8 cellular contexts compared by ENCODE assay signal in the genomic region with DNA sequence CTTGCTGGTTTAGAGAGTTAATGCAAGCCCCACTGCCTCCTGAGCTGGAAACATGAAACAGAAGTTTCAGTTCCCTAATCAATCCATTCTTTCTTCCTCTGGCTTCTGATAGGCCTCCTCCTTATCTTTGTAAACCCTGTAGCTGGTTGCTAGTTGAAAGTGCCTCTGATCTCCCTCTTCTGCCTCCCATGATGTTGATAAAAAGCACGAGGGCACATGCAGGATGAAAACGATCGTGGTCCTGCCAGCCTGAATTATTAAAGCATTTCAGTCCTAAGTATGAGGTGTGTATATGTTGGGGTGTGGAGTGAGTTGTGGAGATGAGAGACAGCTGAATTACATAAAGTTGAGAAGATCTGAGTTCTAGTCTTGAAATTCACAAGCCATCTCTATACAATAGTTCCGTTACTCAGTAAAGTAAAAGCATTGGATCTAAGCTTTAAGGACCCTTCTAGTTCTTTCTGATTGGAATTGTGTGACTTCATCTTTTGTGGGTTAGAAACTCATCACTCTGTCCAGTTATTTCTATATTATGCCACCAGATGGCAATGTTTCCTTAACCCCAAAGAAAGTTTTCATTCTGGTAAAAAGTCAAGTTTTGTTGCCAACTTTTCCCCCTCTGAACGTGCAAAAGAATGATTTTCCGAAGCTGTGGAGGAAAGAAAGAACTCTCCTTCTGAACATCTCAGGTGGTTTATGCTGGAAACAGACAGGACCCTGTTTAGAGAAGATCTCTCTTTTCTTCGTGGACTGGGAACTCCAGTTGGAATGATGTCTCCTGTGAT. TPM values are rescaled to one million over a fixed set of nuclear protein-coding genes. Genes with fewer than 3 reads are reported as not detected.
DNase-seq lines count a peak whose midpoint lies in the region; ATAC-seq, FAIRE-seq and TF ChIP-seq lines count a peak whose summit lies in the region.

No MANE protein-coding gene starts in this region.

- intact Hi-C loops in OCI-LY7 (cut with micrococcal nuclease; ENCODE audit: unreplicated experiment), result loop anchor here (1.0 to 10.0 kb wide), 4 partner anchors 249 to 826 kb away; no protein-coding TSS in a partner anchor

- CTCF ChIA-PET in OCI-LY7 (lab: Charles Lee; ENCODE audit: unreplicated experiment), result interaction anchor here (1.0 kb wide), 1 partner anchor 258 kb away, joined by 3 read pairs; no protein-coding TSS in a partner anchor

- no peak overlapping the region for H3K27ac ChIP-seq in OCI-LY7 (ENCODE audit: low read depth, low read length, poor library complexity, severe bottlenecking)

- H3K4me2 ChIP-seq in OCI-LY7 (ENCODE audit: low read length), result peak overlapping the region; percentile 44

- H3K9me3 ChIP-seq in OCI-LY7 (ENCODE audit: low read length), result no peaks in the 10 kb centered on the region

- BruUV-seq in OCI-LY7 (replicated peaks; lab: Mats Ljungman, UMichigan), result no TSS peak

- no peak overlapping the region for H3K4me3 ChIP-seq in OCI-LY7 (ENCODE audit: low read depth, low read length, poor library complexity, severe bottlenecking)

- POLR2A ChIA-PET in OCI-LY7 (lab: Charles Lee), result interaction anchor here (0.6 kb wide), 2 partner anchors 56 to 355 kb away, joined by 3 read pairs; no protein-coding TSS in a partner anchor

- no peak overlapping the region for H2AFZ ChIP-seq in OCI-LY7 (ENCODE audit: low read length)

- peak; percentile 84 for TF ChIP-seq CTCF in OCI-LY7 (conservative IDR thresholded peaks at IDR 0.05; ENCODE audit: low read length)

- H4K20me1 ChIP-seq in OCI-LY7 (ENCODE audit: insufficient read depth, low read length), result no peaks in the 10 kb centered on the region

- DNase-seq in COR-L47 (lab: John Stamatoyannopoulos, UW), result peak; percentile 46
- peak; percentile 21 for DNase-seq in GM19239 (ENCODE audit: insufficient read length, low spot score)
- peak; percentile 33 for DNase-seq in OCI-LY7 (ENCODE audit: low spot score)
- DNase-seq in dermis microvascular lymphatic vessel endothelial cell (ENCODE audit: low read depth in 2 of 2), result peak; percentile 24 to 39
- peak; percentile 89 for DNase-seq in medulla oblongata (ENCODE audit: extremely low spot score)
- no peak for DNase-seq in HPDE6-E6E7 (ENCODE audit: extremely low spot score)
- DNase-seq in effector CD4-positive, alpha-beta T cell, result no peak

- peaks cover 7% of the 10 kb centered on the region for H3K4me1 ChIP-seq in OCI-LY7 (ENCODE audit: insufficient read depth, low read length, poor library complexity, severe bottlenecking)

- no peaks in the 10 kb centered on the region for H3K9me2 ChIP-seq in OCI-LY7 (ENCODE audit: insufficient read depth, low read length)

- no peaks in the 10 kb centered on the region for H3K79me2 ChIP-seq in OCI-LY7 (ENCODE audit: insufficient read depth, low read depth, low read length)

- ATAC-seq in HG03520 (IDR thresholded peaks at IDR 0.05; ENCODE audit: unreplicated experiment), result peak; percentile 78

- peak; percentile 80 for FAIRE-seq in GM19239 (lab: Jason Lieb, UNC)

- H3K36me3 ChIP-seq in OCI-LY7 (ENCODE audit: insufficient read depth, low read length), result no peaks in the 10 kb centered on the region

RNA-seq across cellular contexts. Expression of gene EHF, which starts 34.8 kb away (rescaled TPM):
- total RNA-seq in OCI-LY7 (2014; rRNA removed; shearing (Covaris generic)), result not detected in 2 replicates
- not detected in 2 replicates for total RNA-seq in OCI-LY7 (2022)
- total RNA-seq in dermis microvascular lymphatic vessel endothelial cell, result not detected in 2 replicates

Comparison
In these comparisons a context has a peak if more than half of its experiments do, and no peak if none do; other contexts are left out.
1. DNase-seq: peak in COR-L47 (single experiment), GM19239 (single experiment), OCI-LY7 (single experiment), dermis microvascular lymphatic vessel endothelial cell (2 of 2) and medulla oblongata (single experiment); none in HPDE6-E6E7 (single experiment) and effector CD4-positive, alpha-beta T cell (single experiment).